Comparison of ENCODE assay signal across 9 cellular contexts in the genomic region with DNA sequence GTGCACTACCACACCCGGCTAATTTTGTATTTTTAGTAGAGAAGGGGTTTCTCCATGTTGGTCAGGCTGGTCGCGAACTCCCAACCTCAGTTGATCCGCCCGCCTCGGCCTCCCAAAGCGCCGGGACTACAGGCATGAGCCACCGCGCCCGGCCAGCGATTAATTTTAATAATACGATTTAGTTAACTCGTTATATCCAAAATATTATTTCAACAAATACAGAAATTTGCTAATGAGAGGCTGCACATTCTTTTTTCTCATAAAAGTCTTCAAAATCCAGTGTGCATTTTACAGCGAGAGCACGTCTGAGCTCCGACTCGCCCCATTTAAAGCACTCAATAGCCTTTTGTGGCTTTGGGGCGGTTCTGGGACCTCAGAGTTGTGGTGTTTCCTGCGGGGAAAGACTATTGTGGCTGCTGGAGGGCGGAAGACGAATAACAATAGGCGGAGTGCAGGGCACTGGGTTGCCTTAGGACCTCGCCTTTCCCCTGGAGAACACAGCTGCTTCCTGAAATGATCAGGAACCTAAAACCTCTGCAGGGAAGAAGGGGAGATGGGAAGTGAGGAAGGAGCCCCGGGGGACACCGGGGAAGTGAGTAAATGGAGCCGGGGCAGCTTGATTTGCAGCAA. TPM values are rescaled to one million over a fixed set of nuclear protein-coding genes. Genes with fewer than 3 reads are reported as not detected.
DNase-seq lines count a peak whose midpoint lies in the region; ATAC-seq and TF ChIP-seq lines count a peak whose summit lies in the region.
"Had no signal": no experiment of that assay in that cellular context is flagged by ENCODE, and none has a peak within 500 bp of the region (broad histone marks: within the 10 kb centered on the region; RNA-seq: fewer than 3 reads in every experiment).

No MANE protein-coding gene starts in this region.

- H3K27ac ChIP-seq in CD4-positive, alpha-beta T cell (ENCODE audit: low read depth, low read length) = peak overlapping the region; percentile 13
- H3K27ac ChIP-seq in KOPT-K1 (ENCODE audit: low read depth, low read length, poor library complexity, severe bottlenecking) (peak overlapping the region; percentile 16), tibial nerve (peak overlapping the region in 1 of 4 donors; percentile 15)
- H3K27ac ChIP-seq in naive thymus-derived CD4-positive, alpha-beta T cell (ENCODE audit: low read depth, low read length) = peak overlapping the region; percentile 15

- TF ChIP-seq CTCF in CD4-positive, alpha-beta T cell (IDR thresholded peaks at IDR 0.05) = no peak
- no peak for TF ChIP-seq CTCF in tibial nerve (IDR thresholded peaks at IDR 0.05)

- H3K9me3 Mint-ChIP-seq in CD4-positive, alpha-beta T cell = no peaks in the 10 kb centered on the region
- H3K9me3 Mint-ChIP-seq in dendritic cell treated with granulocyte-macrophage colony-stimulating factor and Interleukin-4, amounts not matched to agents 40 ng/mL and 50 ng/mL, for 4 days = no peaks in the 10 kb centered on the region
- no peaks in the 10 kb centered on the region for H3K9me3 Mint-ChIP-seq in naive thymus-derived CD4-positive, alpha-beta T cell

- no peaks in the 10 kb centered on the region for H3K36me3 Mint-ChIP-seq in CD4-positive, alpha-beta T cell (ENCODE audit: low read depth)
- no peaks in the 10 kb centered on the region for H3K36me3 Mint-ChIP-seq in dendritic cell treated with granulocyte-macrophage colony-stimulating factor and Interleukin-4, amounts not matched to agents 40 ng/mL and 50 ng/mL, for 4 days (ENCODE audit: low read depth)
- H3K36me3 Mint-ChIP-seq in naive thymus-derived CD4-positive, alpha-beta T cell = peaks cover 0 to 3% (median 0%) of the 10 kb centered on the region in 5 donors

- WGBS in tibial nerve, 2 donors = 18 to 44% methylated on average over 27 of the region's 27 CpGs

- H3K27me3 Mint-ChIP-seq in CD4-positive, alpha-beta T cell = no peaks in the 10 kb centered on the region
- peaks cover 16% of the 10 kb centered on the region for H3K27me3 Mint-ChIP-seq in dendritic cell treated with granulocyte-macrophage colony-stimulating factor and Interleukin-4, amounts not matched to agents 40 ng/mL and 50 ng/mL, for 4 days
- no peaks in the 10 kb centered on the region for H3K27me3 Mint-ChIP-seq in naive thymus-derived CD4-positive, alpha-beta T cell

- POLR2A ChIA-PET in CD4-positive, alpha-beta T cell (lab: Charles Lee) = interaction anchor here (0.7 to 9.3 kb wide), 13 partner anchors 11 to 61 kb away, joined by 3 to 91 read pairs (median 3); partner anchors contain the start of genes IL32, ZNF205 and ZNF213
- POLR2A ChIA-PET in naive thymus-derived CD4-positive, alpha-beta T cell (lab: Charles Lee) = interaction anchor here (0.7 to 8.3 kb wide), 15 partner anchors 9 to 399 kb away, joined by 3 to 95 read pairs (median 4); partner anchors contain the start of genes CLUAP1, IL32, ZNF205 and ZNF213

- peak in 3 of 10 experiments; percentile 25 to 46 (median 38) for DNase-seq in CD4-positive, alpha-beta T cell
- DNase-seq in naive thymus-derived CD4-positive, alpha-beta T cell = peak in 2 of 9 donors; percentile 22 to 41
- no peak for DNase-seq in mucosa of gallbladder (ENCODE audit: low spot score)
- DNase-seq in tibial nerve (ENCODE audit: low spot score in 2 of 2) = no peak
- no peak for DNase-seq in foreskin melanocyte
- DNase-seq: activated CD8-positive, alpha-beta memory T cell treated with anti-CD3 and anti-CD28 coated beads, Interleukin-2, amount 50 U/mL, for 4 hours had no signal

- H3K36me3 ChIP-seq in KOPT-K1 (ENCODE audit: insufficient read depth, low read length) (no peaks in the 10 kb centered on the region), tibial nerve (no peaks in the 10 kb centered on the region)
- H3K36me3 ChIP-seq in naive thymus-derived CD4-positive, alpha-beta T cell (ENCODE audit: control insufficient read depth in 2 of 3, insufficient read depth in 3 of 3, low read length in 3 of 3) = no peaks in the 10 kb centered on the region

- H3K9me3 ChIP-seq in CD4-positive, alpha-beta T cell (ENCODE audit: control insufficient read depth, low read length) = no peaks in the 10 kb centered on the region
- no peaks in the 10 kb centered on the region for H3K9me3 ChIP-seq in KOPT-K1 (ENCODE audit: insufficient read depth, low read length, poor library complexity, severe bottlenecking)
- no peaks in the 10 kb centered on the region for H3K9me3 ChIP-seq in naive thymus-derived CD4-positive, alpha-beta T cell (ENCODE audit: control insufficient read depth in 2 of 3, low read length in 3 of 3)
- no peaks in the 10 kb centered on the region for H3K9me3 ChIP-seq in tibial nerve

- peak overlapping the region; percentile 74 for H3K27ac Mint-ChIP-seq in CD4-positive, alpha-beta T cell
- H3K27ac Mint-ChIP-seq in dendritic cell treated with granulocyte-macrophage colony-stimulating factor and Interleukin-4, amounts not matched to agents 40 ng/mL and 50 ng/mL, for 4 days = peak overlapping the region; percentile 54
- H3K27ac Mint-ChIP-seq in naive thymus-derived CD4-positive, alpha-beta T cell = peak overlapping the region; percentile 69 to 93 (median 89)

- ATAC-seq in CD4-positive, alpha-beta T cell (ENCODE audit: poor library complexity) = no peak
- no peak for ATAC-seq in naive thymus-derived CD4-positive, alpha-beta T cell
- no peak for ATAC-seq in HG02981 (IDR thresholded peaks at IDR 0.05; ENCODE audit: unreplicated experiment)

- peaks cover 17 to 31% of the 10 kb centered on the region in 2 donors for H3K4me1 ChIP-seq in naive thymus-derived CD4-positive, alpha-beta T cell (ENCODE audit: control insufficient read depth in 2 of 2, insufficient read depth in 2 of 2, low read length in 2 of 2)
- H3K4me1 ChIP-seq in tibial nerve = peaks cover 0 to 18% (median 8%) of the 10 kb centered on the region in 4 donors

- H3K4me1 Mint-ChIP-seq in CD4-positive, alpha-beta T cell (ENCODE audit: low read depth) = peaks cover 72% of the 10 kb centered on the region
- peaks cover 57% of the 10 kb centered on the region for H3K4me1 Mint-ChIP-seq in dendritic cell treated with granulocyte-macrophage colony-stimulating factor and Interleukin-4, amounts not matched to agents 40 ng/mL and 50 ng/mL, for 4 days (ENCODE audit: low read depth)
- H3K4me1 Mint-ChIP-seq in naive thymus-derived CD4-positive, alpha-beta T cell = peaks cover 30 to 67% (median 57%) of the 10 kb centered on the region in 7 donors

- peak in 1 of 2 donors; percentile 40 for TF ChIP-seq EP300 in tibial nerve (IDR thresholded peaks at IDR 0.05)

- H3K27me3 ChIP-seq in CD4-positive, alpha-beta T cell (ENCODE audit: control insufficient read depth, insufficient read depth, low read length) = no peaks in the 10 kb centered on the region
- no peaks in the 10 kb centered on the region for H3K27me3 ChIP-seq in naive thymus-derived CD4-positive, alpha-beta T cell (ENCODE audit: control insufficient read depth in 2 of 2, insufficient read depth in 2 of 2, low read length in 2 of 2)
- H3K27me3 ChIP-seq in tibial nerve = peaks cover 0 to 51% of the 10 kb centered on the region in 2 donors

- CTCF ChIA-PET in CD4-positive, alpha-beta T cell (lab: Charles Lee) = interaction anchor here (0.6 to 3.5 kb wide), 5 partner anchors 24 to 57 kb away, joined by 3 to 22 read pairs (median 3); no protein-coding TSS in a partner anchor
- CTCF ChIA-PET in naive thymus-derived CD4-positive, alpha-beta T cell (lab: Charles Lee) = interaction anchor here (0.6 to 15.4 kb wide), 12 partner anchors 9 to 52 kb away, joined by 3 to 233 read pairs (median 4); partner anchors contain the start of genes IL32 and ZNF213

- intact Hi-C loops in CD4-positive, alpha-beta T cell (cut with DNase I, micrococcal nuclease) = loop anchor here in 1 of 2 experiments (2.0 kb wide), 2 partner anchors 33 to 43 kb away; partner anchors contain the start of gene ZNF213
- intact Hi-C loops in dendritic cell treated with granulocyte-macrophage colony-stimulating factor and Interleukin-4, amounts not matched to agents 40 ng/mL and 50 ng/mL, for 4 days (cut with micrococcal nuclease) = no loop called here
- intact Hi-C loops in naive thymus-derived CD4-positive, alpha-beta T cell (cut with micrococcal nuclease) = loop anchor here (1.0 to 2.0 kb wide), 3 partner anchors 27 to 57 kb away; no protein-coding TSS in a partner anchor

- peak overlapping the region; percentile 27 for H3K4me3 ChIP-seq in naive thymus-derived CD4-positive, alpha-beta T cell (ENCODE audit: low read length)
- no peak overlapping the region for H3K4me3 ChIP-seq in tibial nerve

- H3K4me3 Mint-ChIP-seq in CD4-positive, alpha-beta T cell = peak overlapping the region; percentile 93
- H3K4me3 Mint-ChIP-seq in dendritic cell treated with granulocyte-macrophage colony-stimulating factor and Interleukin-4, amounts not matched to agents 40 ng/mL and 50 ng/mL, for 4 days = no peak overlapping the region
- H3K4me3 Mint-ChIP-seq in naive thymus-derived CD4-positive, alpha-beta T cell = peak overlapping the region; percentile 80 to 93 (median 86)

- no peak for TF ChIP-seq POLR2A in tibial nerve (IDR thresholded peaks at IDR 0.05)

RNA-seq across cellular contexts. Expression of gene ZSCAN10, which starts 2.9 kb away (rescaled TPM):
- under 1 TPM; 0.36 to 0.56 TPM for total RNA-seq in CD4-positive, alpha-beta T cell
- total RNA-seq in naive thymus-derived CD4-positive, alpha-beta T cell = under 1 TPM in 3 of 5 experiments, not detected in 2; 0.22 to 0.61 (median 0.29) TPM
- under 1 TPM in 1 of 2 donors, not detected in 1; 0.35 TPM for polyA plus RNA-seq in naive thymus-derived CD4-positive, alpha-beta T cell
- total RNA-seq in mucosa of gallbladder (0.37 TPM), tibial nerve (not detected)

RNA-seq across cellular contexts. Expression of gene ZNF205, which starts 10.4 kb away (rescaled TPM):
- not detected for total RNA-seq in CD4-positive, alpha-beta T cell
- total RNA-seq in naive thymus-derived CD4-positive, alpha-beta T cell = under 1 TPM in 1 of 5 experiments, not detected in 4; 0.29 TPM
- polyA plus RNA-seq in naive thymus-derived CD4-positive, alpha-beta T cell = under 1 TPM in 1 of 2 donors, not detected in 1; 0.09 TPM
- total RNA-seq in mucosa of gallbladder (14.2 TPM), tibial nerve (10 to 100 TPM; 19.4 to 29.2 (median 21.5) TPM)

RNA-seq across cellular contexts. Expression of gene ZNF213, which starts 32.9 kb away (rescaled TPM):
- 1 to 10 TPM; 1.6 to 2.2 TPM for total RNA-seq in CD4-positive, alpha-beta T cell
- 10 to 100 TPM in 3 of 5 experiments, 1 to 10 TPM in 2; 3.8 to 14.0 (median 11.8) TPM for total RNA-seq in naive thymus-derived CD4-positive, alpha-beta T cell
- polyA plus RNA-seq in naive thymus-derived CD4-positive, alpha-beta T cell = 1 to 10 TPM; 1.7 to 3.4 TPM
- total RNA-seq in mucosa of gallbladder (18.4 TPM), tibial nerve (10 to 100 TPM in 1 of 4 donors, 1 to 10 TPM in 3; 7.7 to 17.1 (median 8.9) TPM)

RNA-seq across cellular contexts. Expression of gene IL32, which starts 36.5 kb away (rescaled TPM):
- total RNA-seq in CD4-positive, alpha-beta T cell = 100 to 1,000 TPM; 378 to 383 TPM
- 1,000 to 10,000 TPM in 1 of 5 experiments, 100 to 1,000 TPM in 4; 351 to 3,697 (median 587) TPM for total RNA-seq in naive thymus-derived CD4-positive, alpha-beta T cell
- polyA plus RNA-seq in naive thymus-derived CD4-positive, alpha-beta T cell = 1,000 to 10,000 TPM; 1,418 to 1,605 TPM
- 134 TPM for total RNA-seq in mucosa of gallbladder
- total RNA-seq in tibial nerve = 10 to 100 TPM in 3 of 4 donors, 1 to 10 TPM in 1; 4.2 to 32.9 (median 21.7) TPM

RNA-seq across cellular contexts. Expression of gene MMP25, which starts 55.6 kb away (rescaled TPM):
- under 1 TPM; 0.42 to 0.80 TPM for total RNA-seq in CD4-positive, alpha-beta T cell
- total RNA-seq in naive thymus-derived CD4-positive, alpha-beta T cell = 10 to 100 TPM in 2 of 5 experiments, 1 to 10 TPM in 1, under 1 TPM in 2; 0.73 to 64.4 (median 3.7) TPM
- polyA plus RNA-seq in naive thymus-derived CD4-positive, alpha-beta T cell = under 1 TPM; 0.64 to 0.93 TPM
- total RNA-seq in mucosa of gallbladder (1.1 TPM), tibial nerve (under 1 TPM in 2 of 4 donors, not detected in 2; under 0.01 to 0.42 TPM)

Comparison
In these comparisons a context has a peak if more than half of its experiments do, and no peak if none do; other contexts are left out.
1. RNA of gene ZNF205, which starts 10.4 kb away (total RNA-seq): 19.4 to 29.2 TPM in tibial nerve and 14.2 TPM in mucosa of gallbladder (single experiment); 0.29 TPM in naive thymus-derived CD4-positive, alpha-beta T cell and not detected in CD4-positive, alpha-beta T cell; every median in the first group is over 10 times any median in the second.
2. Peak in every context shown above with its lines, with median percentiles within 50 percentile points of each other: H3K27ac Mint-ChIP-seq.